Comparison of ENCODE assay signal across 25 cellular contexts in the genomic region with DNA sequence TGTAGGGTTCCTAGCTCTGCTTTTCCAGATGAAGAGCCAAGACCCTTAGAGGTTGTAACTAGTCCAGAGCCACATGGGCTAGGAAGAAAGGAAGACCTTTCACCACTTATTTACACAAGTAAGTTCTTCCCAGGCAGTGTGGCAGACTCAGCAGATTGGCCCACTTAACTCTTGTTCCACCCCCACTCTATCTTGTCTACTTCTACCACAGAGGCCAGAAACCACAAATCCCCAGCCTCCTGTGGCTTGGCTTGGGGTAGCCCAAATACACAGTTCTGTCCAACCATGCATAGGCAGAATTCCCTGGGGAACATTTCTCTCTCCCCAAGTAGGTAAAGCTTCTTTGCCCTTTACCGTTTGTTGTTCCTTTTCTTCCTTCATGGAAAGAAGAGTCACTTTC.
DNase-seq lines count a peak whose midpoint lies in the region; ATAC-seq, FAIRE-seq and TF ChIP-seq lines count a peak whose summit lies in the region.
"Had no signal": no experiment of that assay in that cellular context is flagged by ENCODE, and none has a peak within 500 bp of the region (broad histone marks: within the 10 kb centered on the region; RNA-seq: fewer than 3 reads in every experiment).

No MANE protein-coding gene starts in this region.

- no peaks in the 10 kb centered on the region for H3K36me3 Mint-ChIP-seq in stimulated activated memory B cell treated with anti-CD40 and anti-IgM and Interleukin-4, amounts not matched to agents 10 μg/mL and 1 μg/mL and 100 μg/mL, for 72 hours

- intact Hi-C loops in esophagus muscularis mucosa (cut with DNase I), result no loop called here

- no peak overlapping the region for H3K27ac ChIP-seq in DND-41 (ENCODE audit: low read length)
- H3K27ac ChIP-seq in esophagus muscularis mucosa (replicated peaks in 1 of 4), result no peak overlapping the region
- H3K27ac ChIP-seq: A549, RWPE1 had no signal

- no peaks in the 10 kb centered on the region for H3K9me3 Mint-ChIP-seq in stimulated activated memory B cell treated with anti-CD40 and anti-IgM and Interleukin-4, amounts not matched to agents 10 μg/mL and 1 μg/mL and 100 μg/mL, for 72 hours

- H3K4me3 ChIP-seq in DND-41 (ENCODE audit: low read depth in 1 of 2, low read length in 2 of 2) (no peak overlapping the region), esophagus muscularis mucosa (no peak overlapping the region)
- H3K4me3 ChIP-seq: A549 had no signal

- H3K27ac Mint-ChIP-seq in stimulated activated memory B cell treated with anti-CD40 and anti-IgM and Interleukin-4, amounts not matched to agents 10 μg/mL and 1 μg/mL and 100 μg/mL, for 72 hours, result no peak overlapping the region

- no peak overlapping the region for H3K4me3 Mint-ChIP-seq in stimulated activated memory B cell treated with anti-CD40 and anti-IgM and Interleukin-4, amounts not matched to agents 10 μg/mL and 1 μg/mL and 100 μg/mL, for 72 hours
- H3K4me3 Mint-ChIP-seq: B cell had no signal

- H3K9me3 ChIP-seq in DND-41 (ENCODE audit: insufficient read depth, low read length, severe bottlenecking) (no peaks in the 10 kb centered on the region), esophagus muscularis mucosa (no peaks in the 10 kb centered on the region)
- H3K9me3 ChIP-seq: A549 had no signal

- TF ChIP-seq EP300 in esophagus muscularis mucosa (IDR thresholded peaks at IDR 0.05), result no peak

- peaks cover 5% of the 10 kb centered on the region for H3K4me1 Mint-ChIP-seq in stimulated activated memory B cell treated with anti-CD40 and anti-IgM and Interleukin-4, amounts not matched to agents 10 μg/mL and 1 μg/mL and 100 μg/mL, for 72 hours
- H3K4me1 Mint-ChIP-seq: B cell had no signal

- FAIRE-seq in HTR-8/SVneo (lab: Jason Lieb, UNC), result peak; percentile 72
- FAIRE-seq: A549, D721Med, GM12892 had no signal

- TF ChIP-seq CTCF in DND-41 (IDR thresholded peaks at IDR 0.05; ENCODE audit: borderline replicate concordance, extremely low read depth, low read length, poor library complexity, severe bottlenecking) (no peak), esophagus muscularis mucosa (IDR thresholded peaks at IDR 0.05) (no peak), GM20000 (IDR thresholded peaks at IDR 0.05; ENCODE audit: extremely low read depth, missing control alignments) (no peak)

- TF ChIP-seq POLR2A in esophagus muscularis mucosa (IDR thresholded peaks at IDR 0.05; ENCODE audit: low read depth), result no peak

- 75% methylated on average over 1 of the region's 1 CpG for WGBS in esophagus muscularis mucosa

- no peak overlapping the region for H3K4me2 ChIP-seq in DND-41 (ENCODE audit: insufficient read depth, low read length)
- H3K4me2 ChIP-seq: A549 had no signal

- H3K27me3 Mint-ChIP-seq in stimulated activated memory B cell treated with anti-CD40 and anti-IgM and Interleukin-4, amounts not matched to agents 10 μg/mL and 1 μg/mL and 100 μg/mL, for 72 hours, result peaks cover 55% of the 10 kb centered on the region

- no peak overlapping the region for H3K9ac ChIP-seq in DND-41 (ENCODE audit: low read depth, low read length)

- no peaks in the 10 kb centered on the region for H3K79me2 ChIP-seq in DND-41 (ENCODE audit: insufficient read depth, low read length)

- ATAC-seq in DND-41 (ENCODE audit: insufficient read depth, low read depth) (peak; percentile 42; the same call in 2 of the 3 replicates), GM18873 (IDR thresholded peaks at IDR 0.05; ENCODE audit: low FRiP score, unreplicated experiment) (no peak)
- peak; percentile 63 for ATAC-seq in stimulated activated memory B cell treated with anti-CD40 and anti-IgM and Interleukin-4, amounts not matched to agents 10 μg/mL and 1 μg/mL and 100 μg/mL, for 72 hours
- ATAC-seq: A549, SK-N-SH treated with all-trans-retinoic acid at 6 μM for 48 hours had no signal

- H2AFZ ChIP-seq in DND-41 (ENCODE audit: low read depth, low read length), result no peak overlapping the region

- H3K36me3 ChIP-seq in DND-41 (ENCODE audit: insufficient read depth, low read length) (no peaks in the 10 kb centered on the region), esophagus muscularis mucosa (no peaks in the 10 kb centered on the region)

- DNase-seq in DND-41 (peak; percentile 15), HTR-8/SVneo (ENCODE audit: insufficient read length, low spot score) (no peak), esophagus muscularis mucosa (ENCODE audit: extremely low spot score) (peak; percentile 79), GM20000 (ENCODE audit: low spot score) (no peak), NCI-H2227 treated with DMSO at 0.1 percent for 48 hours (lab: John Stamatoyannopoulos, UW) (no peak)
- DNase-seq: DMS79; GOT3; Kasumi-1; MM.1S; NCI-H1092 treated with DMSO at 0.1 percent for 48 hours; NCI-H146; NCI-H2029; NCI-H226; NCI-H510A treated with DMSO at 0.1 percent for 48 hours; NCI-H774; NK-92 treated with Interleukin-12 subunit alpha and Interleukin-12 subunit beta, amount 100 ng/mL, for 24 hours; SHP77 treated with DMSO at 0.1 percent for 48 hours had no signal

- H4K20me1 ChIP-seq in DND-41 (ENCODE audit: insufficient read depth, low read length), result no peaks in the 10 kb centered on the region

- peaks cover 11% of the 10 kb centered on the region for H3K27me3 ChIP-seq in DND-41 (ENCODE audit: insufficient read depth, low read length, poor library complexity)
- H3K27me3 ChIP-seq in esophagus muscularis mucosa, result no peaks in the 10 kb centered on the region

- no peaks in the 10 kb centered on the region for H3K4me1 ChIP-seq in DND-41 (ENCODE audit: insufficient read depth, low read length)
- peaks cover 0 to 16% (median 6%) of the 10 kb centered on the region in 4 donors for H3K4me1 ChIP-seq in esophagus muscularis mucosa
- H3K4me1 ChIP-seq: A549 had no signal

Comparison
In these comparisons a context has a peak if more than half of its experiments do, and no peak if none do; other contexts are left out.
1. DNase-seq: peak in DND-41 (single experiment) and esophagus muscularis mucosa (single experiment); none in HTR-8/SVneo (single experiment), GM20000 (single experiment) and NCI-H2227 treated with DMSO at 0.1 percent for 48 hours (single experiment).